22 cellular contexts compared by ENCODE assay signal in genomic region chr12:128298091-128298490, GRCh38. TPM values are rescaled to one million over a fixed set of nuclear protein-coding genes. Genes with fewer than 3 reads are reported as not detected.
"Had no signal": no experiment of that assay in that cellular context is flagged by ENCODE, and none has a peak within 500 bp of the region (broad histone marks: within the 10 kb centered on the region; RNA-seq: fewer than 3 reads in every experiment).

No MANE protein-coding gene starts in this region.

- H3K27ac Mint-ChIP-seq: activated CD8-positive, alpha-beta T cell treated with anti-CD3 and anti-CD28 coated beads for 36 hours; activated naive CD8-positive, alpha-beta T cell treated with anti-CD3 and anti-CD28 coated beads, Interleukin-2, amount 10 ng/mL, durations not matched to agents 7 days and 5 days; activated T-cell treated with anti-CD3 and anti-CD28 coated beads, Interleukin-2, amount 50 U/mL, for 72 hours; activated T-helper 2 cell treated with anti-CD3 and anti-CD28 coated beads, Interferon-gamma antibody, Interleukin-2, Interleukin-4, amounts not matched to agents 10 μg/mL and 5 μg/mL and 100 μg/mL, durations not matched to agents 14 hours and 24 hours and 36 hours; T-helper 1 cell treated with Interleukin-12 subunit alpha and Interleukin-12 subunit beta and Interleukin-4 antibody, amounts not matched to agents 30 μg/mL and 1 μg/mL, for 36 hours had no signal

- H3K27me3 ChIP-seq: adrenal gland had no signal

- H3K36me3 ChIP-seq: adrenal gland had no signal

- H3K4me3 ChIP-seq: adrenal gland had no signal

- H3K27me3 Mint-ChIP-seq: activated naive CD8-positive, alpha-beta T cell treated with anti-CD3 and anti-CD28 coated beads, Interleukin-2, amount 10 ng/mL, durations not matched to agents 7 days and 5 days had no signal

- DNase-seq: activated CD4-positive, alpha-beta T cell treated with anti-CD3 and anti-CD28 coated beads for 4 hours; activated CD8-positive, alpha-beta memory T cell treated with anti-CD3 and anti-CD28 coated beads, Interleukin-2, amount 50 U/mL, for 4 hours; activated gamma-delta T cell treated with Interleukin-2 at 50 U/mL for 16 hours; activated naive CD4-positive, alpha-beta T cell treated with anti-CD3 and anti-CD28 coated beads, Interleukin-2, amount 50 U/mL, for 16 hours; activated naive CD8-positive, alpha-beta T cell treated with anti-CD3 and anti-CD28 coated beads, Interleukin-2, amount 10 ng/mL, durations not matched to agents 7 days and 5 days; activated T-cell treated with anti-CD3 and anti-CD28 coated beads, Interleukin-2, amount 50 U/mL, for 72 hours; adrenal gland; anterior cingulate cortex; cerebellar nuclear complex; NCI-H1048; NCI-H1694; NCI-H2029; NCI-H345; NCI-H510A; NCI-H526 treated with DMSO at 0.1 percent for 48 hours; PC-3; SHP77 treated with DMSO at 0.1 percent for 48 hours had no signal

- ATAC-seq: activated CD4-positive, CD25-positive, alpha-beta regulatory T cell treated with anti-CD3 and anti-CD28 coated beads, Interleukin-2, amount 50 U/mL, for 24 hours; activated CD8-positive, alpha-beta T cell treated with anti-CD3 and anti-CD28 coated beads for 36 hours; activated T-cell treated with anti-CD3 and anti-CD28 coated beads, Interleukin-2, amount 50 U/mL, for 72 hours; PC-3 had no signal

- H3K4me1 Mint-ChIP-seq: activated naive CD8-positive, alpha-beta T cell treated with anti-CD3 and anti-CD28 coated beads, Interleukin-2, amount 10 ng/mL, durations not matched to agents 7 days and 5 days had no signal

- H3K4me1 ChIP-seq: adrenal gland had no signal

- H3K36me3 Mint-ChIP-seq: activated naive CD8-positive, alpha-beta T cell treated with anti-CD3 and anti-CD28 coated beads, Interleukin-2, amount 10 ng/mL, durations not matched to agents 7 days and 5 days had no signal

- H3K27ac ChIP-seq: adrenal gland had no signal

- H3K9me3 ChIP-seq: adrenal gland had no signal

- H3K4me3 Mint-ChIP-seq: activated CD8-positive, alpha-beta T cell treated with anti-CD3 and anti-CD28 coated beads for 36 hours; activated naive CD8-positive, alpha-beta T cell treated with anti-CD3 and anti-CD28 coated beads, Interleukin-2, amount 10 ng/mL, durations not matched to agents 7 days and 5 days; activated T-cell treated with anti-CD3 and anti-CD28 coated beads, Interleukin-2, amount 50 U/mL, for 72 hours; T-helper 1 cell treated with Interleukin-12 subunit alpha and Interleukin-12 subunit beta and Interleukin-4 antibody, amounts not matched to agents 30 μg/mL and 1 μg/mL, for 36 hours had no signal

RNA-seq across cellular contexts. Expression of gene TMEM132C, which starts 31.1 kb away (rescaled TPM):
- total RNA-seq: activated CD8-positive, alpha-beta T cell treated with anti-CD3 and anti-CD28 coated beads for 36 hours; activated naive CD8-positive, alpha-beta T cell treated with anti-CD3 and anti-CD28 coated beads, Interleukin-2, amount 10 ng/mL, durations not matched to agents 7 days and 5 days; activated T-cell treated with anti-CD3 and anti-CD28 coated beads, Interleukin-2, amount 50 U/mL, for 72 hours; activated T-helper 2 cell treated with anti-CD3 and anti-CD28 coated beads, Interferon-gamma antibody, Interleukin-2, Interleukin-4, amounts not matched to agents 10 μg/mL and 5 μg/mL and 100 μg/mL, durations not matched to agents 14 hours and 24 hours and 36 hours; PC-3; SK-MEL-5 had no signal
